Comparison of ENCODE assay signal across 10 cellular contexts in genomic region chr3:94162700-94163099, GRCh38.
DNase-seq lines count a peak whose midpoint lies in the region; ATAC-seq and TF ChIP-seq lines count a peak whose summit lies in the region.
"Had no signal": no experiment of that assay in that cellular context is flagged by ENCODE, and none has a peak within 500 bp of the region (broad histone marks: within the 10 kb centered on the region; RNA-seq: fewer than 3 reads in every experiment).

No MANE protein-coding gene starts in this region.

- H3K4ac ChIP-seq in mesendoderm (ENCODE audit: low read depth, low read length) = no peak overlapping the region

- no peak overlapping the region for H2AK5ac ChIP-seq in mesendoderm (ENCODE audit: low read length)

- CTCF ChIA-PET in RWPE1 (lab: Yijun Ruan, JAX) = interaction anchor here (0.6 kb wide), 1 partner anchor 395 kb away, joined by 3 read pairs; no protein-coding TSS in a partner anchor

- no CpG with 5 or more reads among the region's 3 CpGs for WGBS in mesendoderm (ENCODE audit: extremely low coverage, insufficient coverage, low lambda C conversion rate)

- H3K4me3 Mint-ChIP-seq in naive thymus-derived CD8-positive, alpha-beta T cell = no peak overlapping the region

- H3K4me1 ChIP-seq in mesendoderm (ENCODE audit: control insufficient read depth, low read depth, low read length) = peaks cover 4% of the 10 kb centered on the region

- H3K23ac ChIP-seq in mesendoderm (ENCODE audit: low read length) = no peak overlapping the region

- ATAC-seq in activated CD4-positive, CD25-positive, alpha-beta regulatory T cell treated with anti-CD3 and anti-CD28 coated beads, Interleukin-2, amount 50 U/mL, for 24 hours = peak; percentile 76 to 82
- ATAC-seq in HG02759 (IDR thresholded peaks at IDR 0.05; ENCODE audit: unreplicated experiment) (peak; percentile 74), HG03135 (IDR thresholded peaks at IDR 0.05; ENCODE audit: unreplicated experiment) (no peak)
- no peak for ATAC-seq in naive thymus-derived CD8-positive, alpha-beta T cell

- no peak overlapping the region for H2BK15ac ChIP-seq in mesendoderm (replicated peaks; ENCODE audit: low read depth)

- POLR2A ChIA-PET in RWPE1 (lab: Yijun Ruan, JAX; ENCODE audit: low non-redundant PET) = no interaction called here
- POLR2A ChIA-PET in naive thymus-derived CD8-positive, alpha-beta T cell (lab: Charles Lee) = no interaction called here

- no peaks in the 10 kb centered on the region for H3K36me3 Mint-ChIP-seq in naive thymus-derived CD8-positive, alpha-beta T cell

- no peak overlapping the region for H3K9ac ChIP-seq in mesendoderm (ENCODE audit: low read length)

- no peaks in the 10 kb centered on the region for H3K4me1 Mint-ChIP-seq in naive thymus-derived CD8-positive, alpha-beta T cell

- no peaks in the 10 kb centered on the region for H3K9me3 Mint-ChIP-seq in naive thymus-derived CD8-positive, alpha-beta T cell

- no peak overlapping the region for H3K4me2 ChIP-seq in mesendoderm (ENCODE audit: low read length)

- no peak overlapping the region for H3K27ac Mint-ChIP-seq in naive thymus-derived CD8-positive, alpha-beta T cell

- H3K27ac ChIP-seq in RWPE1 (no peak overlapping the region), mesendoderm (ENCODE audit: low read depth, low read length) (no peak overlapping the region)

- no peak overlapping the region for H2BK5ac ChIP-seq in mesendoderm (ENCODE audit: low read length)

- no peak overlapping the region for H2BK120ac ChIP-seq in mesendoderm (ENCODE audit: low read depth, low read length)

- H3K27me3 Mint-ChIP-seq in naive thymus-derived CD8-positive, alpha-beta T cell = peaks cover 2 to 15% (median 9%) of the 10 kb centered on the region in 5 donors

- H3K18ac ChIP-seq in mesendoderm (ENCODE audit: low read length) = no peak overlapping the region

- no peak for DNase-seq in activated CD4-positive, CD25-positive, alpha-beta regulatory T cell (lab: John Stamatoyannopoulos, UW)
- peak; percentile 82 for DNase-seq in RWPE1 (ENCODE audit: low spot score)
- DNase-seq in mesendoderm = peak; percentile 76
- DNase-seq in COLO668 (lab: John Stamatoyannopoulos, UW; ENCODE audit: unreplicated experiment) = no peak
- no peak for DNase-seq in naive thymus-derived CD8-positive, alpha-beta T cell
- DNase-seq: activated CD8-positive, alpha-beta memory T cell treated with anti-CD3 and anti-CD28 coated beads for 24 hours; NCI-H2227 treated with DMSO at 0.1 percent for 48 hours had no signal

- H3K56ac ChIP-seq in mesendoderm (ENCODE audit: low read length) = no peak overlapping the region

- no peak overlapping the region for H3K4me3 ChIP-seq in mesendoderm (ENCODE audit: low read length)

- no peak overlapping the region for H4K5ac ChIP-seq in mesendoderm (ENCODE audit: low read length)

- no peak for TF ChIP-seq CTCF in RWPE1 (conservative IDR thresholded peaks at IDR 0.05; ENCODE audit: low read depth)

- H4K8ac ChIP-seq in mesendoderm (ENCODE audit: low read depth, low read length) = no peak overlapping the region

- H3K79me1 ChIP-seq in mesendoderm (ENCODE audit: low read length) = no peaks in the 10 kb centered on the region

- no peaks in the 10 kb centered on the region for H3K36me3 ChIP-seq in mesendoderm (ENCODE audit: control insufficient read depth, insufficient read depth, low read length)

- no peaks in the 10 kb centered on the region for H3K27me3 ChIP-seq in mesendoderm (ENCODE audit: insufficient read depth, low read length, poor library complexity)

- no peaks in the 10 kb centered on the region for H3K79me2 ChIP-seq in mesendoderm (ENCODE audit: control insufficient read depth, insufficient read depth, low read length)

Comparison
In these comparisons a context has a peak if more than half of its experiments do, and no peak if none do; other contexts are left out.
1. ATAC-seq: peak in activated CD4-positive, CD25-positive, alpha-beta regulatory T cell treated with anti-CD3 and anti-CD28 coated beads, Interleukin-2, amount 50 U/mL, for 24 hours (2 of 2) and HG02759 (single experiment); none in naive thymus-derived CD8-positive, alpha-beta T cell (0 of 2) and HG03135 (single experiment).
2. DNase-seq: peak in RWPE1 (single experiment) and mesendoderm (single experiment); none in activated CD4-positive, CD25-positive, alpha-beta regulatory T cell (0 of 4), COLO668 (single experiment) and naive thymus-derived CD8-positive, alpha-beta T cell (0 of 10).